Comparison of ENCODE assay signal across 14 cellular contexts in genomic region chr3:143236226-143236964, GRCh38.
DNase-seq lines count a peak whose midpoint lies in the region; ATAC-seq and TF ChIP-seq lines count a peak whose summit lies in the region.
"Had no signal": no experiment of that assay in that cellular context is flagged by ENCODE, and none has a peak within 500 bp of the region (broad histone marks: within the 10 kb centered on the region; RNA-seq: fewer than 3 reads in every experiment).

No MANE protein-coding gene starts in this region.

- no peaks in the 10 kb centered on the region for H3K79me2 ChIP-seq in OCI-LY7 (ENCODE audit: insufficient read depth, low read depth, low read length)

- H3K27me3 Mint-ChIP-seq in memory B cell, result no peaks in the 10 kb centered on the region

- H2AFZ ChIP-seq in OCI-LY7 (ENCODE audit: low read length), result peak overlapping the region; percentile 67; the same call in 1 of the 2 replicates

- no peaks in the 10 kb centered on the region for H4K20me1 ChIP-seq in OCI-LY7 (ENCODE audit: insufficient read depth, low read length)

- POLR2A ChIA-PET in OCI-LY7 (lab: Charles Lee), result interaction anchor here (0.7 to 1.2 kb wide), 3 partner anchors 11 to 79 kb away, joined by 4 to 7 read pairs (median 4); no protein-coding TSS in a partner anchor

- no peak overlapping the region for H3K4me3 ChIP-seq in OCI-LY7 (ENCODE audit: low read depth, low read length, poor library complexity, severe bottlenecking)

- H3K4me3 Mint-ChIP-seq in memory B cell, result peak overlapping the region; percentile 6
- H3K4me3 Mint-ChIP-seq: mesothelial cell of epicardium had no signal

- H3K9me3 Mint-ChIP-seq in memory B cell, result no peaks in the 10 kb centered on the region

- DNase-seq in GM10266 (ENCODE audit: extremely low spot score), result peak; percentile 14
- peak; percentile 45 for DNase-seq in OCI-LY7 (ENCODE audit: low spot score)
- no peak for DNase-seq in memory B cell (ENCODE audit: low spot score in 2 of 2)
- DNase-seq in NK-92 treated with Interleukin-12 subunit alpha and Interleukin-12 subunit beta, amount 100 ng/mL, for 24 hours (lab: John Stamatoyannopoulos, UW), result no peak
- DNase-seq in 8988T, result no peak
- no peak for DNase-seq in stimulated activated CD4-positive, alpha-beta T cell treated with anti-CD3 and anti-CD28 coated beads, Interleukin-4, amount 100 ng/mL, for 1 hour
- DNase-seq: activated CD8-positive, alpha-beta memory T cell treated with anti-CD3 and anti-CD28 coated beads, Interleukin-2, amount 50 U/mL, for 4 hours; NCI-H510A treated with DMSO at 0.1 percent for 48 hours; SHP77 had no signal

- H3K4me2 ChIP-seq in OCI-LY7 (ENCODE audit: low read length), result peak overlapping the region; percentile 42

- no peak overlapping the region for H3K27ac ChIP-seq in OCI-LY7 (ENCODE audit: low read depth, low read length, poor library complexity, severe bottlenecking)
- H3K27ac ChIP-seq: C4-2B, epithelial cell of prostate had no signal

- no TSS peak for BruUV-seq in OCI-LY7 (replicated peaks; lab: Mats Ljungman, UMichigan)

- CTCF ChIA-PET in OCI-LY7 (lab: Charles Lee; ENCODE audit: unreplicated experiment), result no interaction called here

- no peaks in the 10 kb centered on the region for H3K36me3 ChIP-seq in OCI-LY7 (ENCODE audit: insufficient read depth, low read length)

- H3K9me3 ChIP-seq in OCI-LY7 (ENCODE audit: low read length), result 0 out of 2 replicates have a peak, but pooled peaks cover 5% of the 10 kb centered on the region

- no peak for TF ChIP-seq CTCF in GM10266 (IDR thresholded peaks at IDR 0.05; ENCODE audit: control insufficient read depth, insufficient read depth, low read depth, missing control alignments)
- no peak for TF ChIP-seq CTCF in OCI-LY7 (conservative IDR thresholded peaks at IDR 0.05; ENCODE audit: low read length)

- no peaks in the 10 kb centered on the region for H3K9me2 ChIP-seq in OCI-LY7 (ENCODE audit: insufficient read depth, low read length)

- ATAC-seq in HG02852 (IDR thresholded peaks at IDR 0.05; ENCODE audit: unreplicated experiment) (peak; percentile 77), memory B cell (ENCODE audit: low read depth) (peak; percentile 80), GM18498 (IDR thresholded peaks at IDR 0.05; ENCODE audit: unreplicated experiment) (no peak)

- no peak overlapping the region for H3K27ac Mint-ChIP-seq in memory B cell
- H3K27ac Mint-ChIP-seq: mesothelial cell of epicardium had no signal

- H3K4me1 ChIP-seq in OCI-LY7 (ENCODE audit: insufficient read depth, low read length, poor library complexity, severe bottlenecking), result peaks cover 11% of the 10 kb centered on the region

- H3K4me1 Mint-ChIP-seq in memory B cell, result peaks cover 3% of the 10 kb centered on the region

- H3K36me3 Mint-ChIP-seq in memory B cell, result no peaks in the 10 kb centered on the region
- H3K36me3 Mint-ChIP-seq: mesothelial cell of epicardium had no signal

- intact Hi-C loops in OCI-LY7 (cut with micrococcal nuclease; ENCODE audit: unreplicated experiment), result loop anchor here (10.0 kb wide), 1 partner anchor 438 kb away; no protein-coding TSS in a partner anchor

Comparison
In these comparisons a context has a peak if more than half of its experiments do, and no peak if none do; other contexts are left out.
1. DNase-seq: peak in GM10266 (single experiment) and OCI-LY7 (single experiment); none in memory B cell (0 of 2), NK-92 treated with Interleukin-12 subunit alpha and Interleukin-12 subunit beta, amount 100 ng/mL, for 24 hours (single experiment), 8988T (single experiment) and stimulated activated CD4-positive, alpha-beta T cell treated with anti-CD3 and anti-CD28 coated beads, Interleukin-4, amount 100 ng/mL, for 1 hour (single experiment).